Comparison of ENCODE assay signal across 21 cellular contexts in genomic region chr1:53339736-53340385, GRCh38. TPM values are rescaled to one million over a fixed set of nuclear protein-coding genes. Genes with fewer than 3 reads are reported as not detected.
DNase-seq lines count a peak whose midpoint lies in the region; ATAC-seq and TF ChIP-seq lines count a peak whose summit lies in the region.
"Had no signal": no experiment of that assay in that cellular context is flagged by ENCODE, and none has a peak within 500 bp of the region (broad histone marks: within the 10 kb centered on the region; RNA-seq: fewer than 3 reads in every experiment).

No MANE protein-coding gene starts in this region.

- intact Hi-C loops in PC-9 (cut with micrococcal nuclease; ENCODE audit: unreplicated experiment) = no loop called here

- H3K36me3 ChIP-seq in H7 (replicated peaks; ENCODE audit: control insufficient read depth, insufficient read depth, low read length) (no peaks in the 10 kb centered on the region), Peyer's patch (no peaks in the 10 kb centered on the region), endodermal cell (ENCODE audit: control insufficient read depth, insufficient read depth, low read length) (no peaks in the 10 kb centered on the region), neuronal stem cell (replicated peaks in 1 of 2; ENCODE audit: control insufficient read depth in 2 of 2, insufficient read depth in 2 of 2, low read length in 2 of 2) (no peaks in the 10 kb centered on the region), PC-9 (ENCODE audit: low read depth) (no peaks in the 10 kb centered on the region)
- H3K36me3 ChIP-seq: cardiac muscle cell, neutrophil, tibial artery had no signal

- no peak overlapping the region for H2AK5ac ChIP-seq in neuronal stem cell (ENCODE audit: low read depth, low read length)

- no peaks in the 10 kb centered on the region for H3K9me2 ChIP-seq in PC-9 (ENCODE audit: insufficient read depth)

- H2AFZ ChIP-seq in neuronal stem cell (ENCODE audit: low read length) (no peak overlapping the region), PC-9 (no peak overlapping the region)

- peaks cover 2% of the 10 kb centered on the region for H3K9me3 Mint-ChIP-seq in endodermal cell

- H4K8ac ChIP-seq in neuronal stem cell (ENCODE audit: low read depth, low read length) = no peak overlapping the region

- H4K20me1 ChIP-seq in PC-9 (ENCODE audit: insufficient read depth) = no peaks in the 10 kb centered on the region

- H3K4me2 ChIP-seq in neuronal stem cell (ENCODE audit: insufficient read depth, low read length, poor library complexity, severe bottlenecking) (no peak overlapping the region), PC-9 (no peak overlapping the region)

- no peaks in the 10 kb centered on the region for H3K79me2 ChIP-seq in PC-9 (ENCODE audit: low read depth)

- no peak overlapping the region for H3K4me3 ChIP-seq in H7 (ENCODE audit: insufficient read depth, low read depth, low read length)
- H3K4me3 ChIP-seq in Peyer's patch = no peak overlapping the region
- no peak overlapping the region for H3K4me3 ChIP-seq in endodermal cell (ENCODE audit: low read length)
- peak overlapping the region in 1 of 2 donors; percentile 10 for H3K4me3 ChIP-seq in neuronal stem cell (ENCODE audit: low read length in 2 of 2)
- H3K4me3 ChIP-seq in PC-9 = no peak overlapping the region
- H3K4me3 ChIP-seq: cardiac muscle cell, dorsolateral prefrontal cortex, tibial artery had no signal

- H3K9ac ChIP-seq in endodermal cell (ENCODE audit: extremely low read depth, low read length, poor library complexity, severe bottlenecking) = no peak overlapping the region
- H3K9ac ChIP-seq in neuronal stem cell (ENCODE audit: low read depth, low read length, poor library complexity) = no peak overlapping the region

- 87 to 89% methylated on average over 3 to 5 of the region's 5 CpGs for WGBS in endodermal cell (ENCODE audit: insufficient coverage in 1 of 2, insufficient read length in 1 of 2), 2 experiments
- WGBS in neuronal stem cell (ENCODE audit: extremely low coverage in 2 of 2, insufficient read length in 2 of 2, insufficient replicate concordance in 1 of 2), 2 donors = no CpG with 5 or more reads among the region's 5 CpGs

- no peaks in the 10 kb centered on the region for H3F3A ChIP-seq in PC-9 (ENCODE audit: insufficient read depth, low read depth)

- peak overlapping the region; percentile 11 for H2BK5ac ChIP-seq in neuronal stem cell (ENCODE audit: low read length)

- ATAC-seq in GM18909 (IDR thresholded peaks at IDR 0.05; ENCODE audit: poor library complexity, unreplicated experiment) = no peak

- H3K4me1 Mint-ChIP-seq in endodermal cell = peaks cover 15% of the 10 kb centered on the region

- H3K9me3 ChIP-seq in Peyer's patch (no peaks in the 10 kb centered on the region), endodermal cell (ENCODE audit: control insufficient read depth, low read length) (no peaks in the 10 kb centered on the region), neuronal stem cell (replicated peaks in 1 of 2; ENCODE audit: control insufficient read depth in 2 of 2, insufficient read depth in 1 of 2, low read depth in 1 of 2, low read length in 2 of 2) (no peaks in the 10 kb centered on the region), PC-9 (ENCODE audit: insufficient read depth, low read depth) (no peaks in the 10 kb centered on the region)
- H3K9me3 ChIP-seq: neutrophil, tibial artery had no signal

- H3K27ac ChIP-seq in Peyer's patch = no peak overlapping the region
- H3K27ac ChIP-seq in endodermal cell (ENCODE audit: low read depth, low read length) = no peak overlapping the region
- H3K27ac ChIP-seq in neuronal stem cell (replicated peaks; ENCODE audit: low read length) = no peak overlapping the region
- H3K27ac ChIP-seq in PC-9 = no peak overlapping the region
- H3K27ac ChIP-seq: cardiac muscle cell, dorsolateral prefrontal cortex, epithelial cell of prostate, neutrophil, tibial artery had no signal

- H3K27ac Mint-ChIP-seq in endodermal cell = peak overlapping the region; percentile 41
- H3K27ac Mint-ChIP-seq: CD4-positive, CD25-positive, alpha-beta regulatory T cell had no signal

- H4K91ac ChIP-seq in neuronal stem cell (ENCODE audit: low read depth, low read length, poor library complexity) = no peak overlapping the region

- H3K4me3 Mint-ChIP-seq in endodermal cell = no peak overlapping the region
- H3K4me3 Mint-ChIP-seq: CD4-positive, CD25-positive, alpha-beta regulatory T cell had no signal

- peak overlapping the region; percentile 20 for H2BK15ac ChIP-seq in neuronal stem cell (ENCODE audit: low read length)

- POLR2A ChIA-PET in PC-9 (lab: Charles Lee; ENCODE audit: unreplicated experiment) = no interaction called here

- no peaks in the 10 kb centered on the region; the same call in none of the 2 replicates for H3K27me3 ChIP-seq in H7 (ENCODE audit: control insufficient read depth, insufficient read depth, low read length)
- no peaks in the 10 kb centered on the region for H3K27me3 ChIP-seq in Peyer's patch
- no peaks in the 10 kb centered on the region for H3K27me3 ChIP-seq in endodermal cell (ENCODE audit: control insufficient read depth, insufficient read depth, low read length, poor library complexity, severe bottlenecking)
- H3K27me3 ChIP-seq in neuronal stem cell (ENCODE audit: control insufficient read depth in 3 of 3, insufficient read depth in 3 of 3, low read depth in 1 of 3, low read length in 3 of 3) = peaks cover 0 to 14% (median 0%) of the 10 kb centered on the region in 3 experiments
- H3K27me3 ChIP-seq in PC-9 (ENCODE audit: insufficient read depth, low read depth) = no peaks in the 10 kb centered on the region
- H3K27me3 ChIP-seq: dorsolateral prefrontal cortex, neutrophil had no signal

- BruUV-seq in PC-9 (replicated peaks; lab: Mats Ljungman, UMichigan) = no TSS peak

- H3K4me1 ChIP-seq in Peyer's patch = no peaks in the 10 kb centered on the region
- no peaks in the 10 kb centered on the region for H3K4me1 ChIP-seq in endodermal cell (ENCODE audit: control insufficient read depth, insufficient read depth, low read length)
- H3K4me1 ChIP-seq in neuronal stem cell (ENCODE audit: control insufficient read depth in 2 of 2, insufficient read depth in 1 of 2, low read depth in 1 of 2, low read length in 2 of 2) = peaks cover 0 to 3% of the 10 kb centered on the region in 2 donors
- H3K4me1 ChIP-seq in PC-9 (replicated peaks; ENCODE audit: insufficient read depth) = no peaks in the 10 kb centered on the region
- H3K4me1 ChIP-seq: tibial artery had no signal

- DNase-seq in H7 = peak; percentile 8
- peak in 2 of 3 donors; percentile 19 to 32 for DNase-seq in Peyer's patch
- no peak for DNase-seq in endodermal cell
- no peak for DNase-seq in neuronal stem cell (ENCODE audit: low spot score)
- no peak for DNase-seq in glomerular visceral epithelial cell (ENCODE audit: extremely low spot score)
- DNase-seq in PC-9 = no peak
- DNase-seq in activated CD4-positive, alpha-beta T cell treated with anti-CD3 and anti-CD28 coated beads for 48 hours = no peak
- DNase-seq: anterior cingulate cortex; CD4-positive, CD25-positive, alpha-beta regulatory T cell; foreskin fibroblast; IMR-90; NCI-H1417 treated with DMSO at 0.1 percent for 48 hours; NCI-H526; small intestine; stimulated activated naive CD8-positive, alpha-beta T cell treated with anti-CD3 and anti-CD28 coated beads, Interleukin-15, Interleukin-2, amounts not matched to agents 100 U/mL and 50 U/mL, for 24 hours had no signal

- H2BK120ac ChIP-seq in neuronal stem cell (ENCODE audit: low read depth, low read length) = no peak overlapping the region

- peak overlapping the region; percentile 42 for H2BK12ac ChIP-seq in neuronal stem cell (ENCODE audit: low read length)

- peaks cover 9% of the 10 kb centered on the region for H3K27me3 Mint-ChIP-seq in endodermal cell (ENCODE audit: insufficient read depth)
- H3K27me3 Mint-ChIP-seq: CD4-positive, CD25-positive, alpha-beta regulatory T cell had no signal

- no peaks in the 10 kb centered on the region for H3K79me1 ChIP-seq in neuronal stem cell (ENCODE audit: low read depth, low read length)

- CTCF ChIA-PET in PC-9 (lab: Charles Lee) = no interaction called here

- TF ChIP-seq POLR2A in Peyer's patch (IDR thresholded peaks at IDR 0.05) = no peak

- H3K36me3 Mint-ChIP-seq in endodermal cell (ENCODE audit: low read depth) = peaks cover 1% of the 10 kb centered on the region

- no peak overlapping the region for H3K14ac ChIP-seq in neuronal stem cell (ENCODE audit: low read length)

- no peak overlapping the region for H3K4ac ChIP-seq in neuronal stem cell (ENCODE audit: low read length)

- H3K23ac ChIP-seq in neuronal stem cell (ENCODE audit: low read depth, low read length, poor library complexity) = no peak overlapping the region

- peak overlapping the region; percentile 70 for H3K18ac ChIP-seq in neuronal stem cell (ENCODE audit: low read length)

- no peak for TF ChIP-seq CTCF in Peyer's patch (IDR thresholded peaks at IDR 0.05)
- no peak for TF ChIP-seq CTCF in endodermal cell (conservative IDR thresholded peaks at IDR 0.05)
- TF ChIP-seq CTCF in PC-9 (conservative IDR thresholded peaks at IDR 0.05) = no peak

RNA-seq across cellular contexts. Expression of gene LRP8, which starts 12.0 kb away (rescaled TPM):
- total RNA-seq in H7 (2014; rRNA removed; shearing (Covaris generic)) = 144 and 157 TPM in 2 replicates
- total RNA-seq in Peyer's patch = 10 to 100 TPM in 1 of 4 donors, 1 to 10 TPM in 3; 4.5 to 33.8 (median 5.0) TPM
- total RNA-seq in endodermal cell = 10 to 100 TPM; 29.1 to 39.6 TPM
- polyA plus RNA-seq in endodermal cell (2013, experiment 1 of 2) = 35.6 TPM
- polyA plus RNA-seq in endodermal cell (2013, experiment 2 of 2) = 29.0 TPM
- 23.6 TPM for polyA plus RNA-seq in neuronal stem cell (2013, experiment 1 of 2)
- 22.6 TPM for polyA plus RNA-seq in neuronal stem cell (2013, experiment 2 of 2)
- 62.1 and 85.3 TPM in 2 replicates for total RNA-seq in PC-9 (2021)

Comparison
In these comparisons a context has a peak if more than half of its experiments do, and no peak if none do; other contexts are left out.
1. DNase-seq: peak in H7 (single experiment) and Peyer's patch (2 of 3); none in endodermal cell (single experiment), neuronal stem cell (single experiment), glomerular visceral epithelial cell (single experiment), PC-9 (0 of 2) and activated CD4-positive, alpha-beta T cell treated with anti-CD3 and anti-CD28 coated beads for 48 hours (single experiment).